16 cellular contexts compared by ENCODE assay signal in genomic region chr2:95669441-95669994, GRCh38.
DNase-seq lines count a peak whose midpoint lies in the region; ATAC-seq, FAIRE-seq and TF ChIP-seq lines count a peak whose summit lies in the region.
"Had no signal": no experiment of that assay in that cellular context is flagged by ENCODE, and none has a peak within 500 bp of the region (broad histone marks: within the 10 kb centered on the region; RNA-seq: fewer than 3 reads in every experiment).

No MANE protein-coding gene starts in this region.

- no peaks in the 10 kb centered on the region for H3K79me2 ChIP-seq in smooth muscle cell (ENCODE audit: low read depth)

- TF ChIP-seq POLR2A in GM12891 (IDR thresholded peaks at IDR 0.05; ENCODE audit: low read depth, low read length), result no peak
- no peak for TF ChIP-seq POLR2A in NB4 (IDR thresholded peaks at IDR 0.05; ENCODE audit: extremely low read depth, insufficient read length)

- ATAC-seq in naive thymus-derived CD4-positive, alpha-beta T cell, result no peak
- no peak for ATAC-seq in effector memory CD8-positive, alpha-beta T cell (replicated peaks)

- 55% methylated on average over 4 of the region's 4 CpGs for WGBS in smooth muscle cell (ENCODE audit: low lambda C conversion rate)

- peaks cover 6 to 17% (median 13%) of the 10 kb centered on the region in 7 donors for H3K4me1 Mint-ChIP-seq in naive thymus-derived CD4-positive, alpha-beta T cell
- H3K4me1 Mint-ChIP-seq in effector memory CD8-positive, alpha-beta T cell (ENCODE audit: low read depth in 2 of 2), result peaks cover 4 to 7% of the 10 kb centered on the region in 2 donors

- FAIRE-seq in GM12891 (lab: Jason Lieb, UNC), result no peak
- FAIRE-seq: G401.6, GM19239, RCC 7860 had no signal

- H3K27me3 ChIP-seq in brain microvascular endothelial cell (replicated peaks) (no peaks in the 10 kb centered on the region), smooth muscle cell (ENCODE audit: low read depth) (no peaks in the 10 kb centered on the region)
- H3K27me3 ChIP-seq in naive thymus-derived CD4-positive, alpha-beta T cell (ENCODE audit: control insufficient read depth in 2 of 2, insufficient read depth in 2 of 2, low read length in 2 of 2), result no peaks in the 10 kb centered on the region
- H3K27me3 ChIP-seq: foreskin keratinocyte, upper lobe of left lung had no signal

- no peak overlapping the region for H3K4me3 ChIP-seq in NB4 (ENCODE audit: low read depth, low read length)
- no peak overlapping the region for H3K4me3 ChIP-seq in brain microvascular endothelial cell (ENCODE audit: low read depth, low read length)
- H3K4me3 ChIP-seq in naive thymus-derived CD4-positive, alpha-beta T cell (ENCODE audit: low read length), result no peak overlapping the region
- no peak overlapping the region for H3K4me3 ChIP-seq in smooth muscle cell
- H3K4me3 ChIP-seq: upper lobe of left lung had no signal

- intact Hi-C loops in naive thymus-derived CD4-positive, alpha-beta T cell (cut with micrococcal nuclease), result no loop called here

- no peak overlapping the region for H3K27ac ChIP-seq in brain microvascular endothelial cell
- no peak overlapping the region for H3K27ac ChIP-seq in naive thymus-derived CD4-positive, alpha-beta T cell (ENCODE audit: low read depth, low read length)
- H3K27ac ChIP-seq in smooth muscle cell (ENCODE audit: low read depth), result no peak overlapping the region
- H3K27ac ChIP-seq: foreskin keratinocyte had no signal

- H3K36me3 Mint-ChIP-seq in naive thymus-derived CD4-positive, alpha-beta T cell, result no peaks in the 10 kb centered on the region
- no peaks in the 10 kb centered on the region for H3K36me3 Mint-ChIP-seq in effector memory CD8-positive, alpha-beta T cell (ENCODE audit: insufficient read depth)
- H3K36me3 Mint-ChIP-seq: CD14-positive monocyte had no signal

- H3K4me2 ChIP-seq in smooth muscle cell, result no peak overlapping the region

- DNase-seq in GM12891 (ENCODE audit: insufficient read length, low spot score), result no peak
- DNase-seq in NB4 (ENCODE audit: low read depth), result peak; percentile 39
- peak; percentile 46 for DNase-seq in brain microvascular endothelial cell
- no peak for DNase-seq in naive thymus-derived CD4-positive, alpha-beta T cell
- DNase-seq in smooth muscle cell (lab: John Stamatoyannopoulos, UW; ENCODE audit: unreplicated experiment), result no peak
- DNase-seq in effector memory CD8-positive, alpha-beta T cell, result no peak
- no peak for DNase-seq in retina
- DNase-seq: NCI-H1436, NCI-H446, T-helper 9 cell, upper lobe of left lung had no signal

- no peaks in the 10 kb centered on the region for H4K20me1 ChIP-seq in smooth muscle cell (ENCODE audit: low read depth)

- H3K27ac Mint-ChIP-seq in naive thymus-derived CD4-positive, alpha-beta T cell, result peak overlapping the region in 7 of 9 donors; percentile 4 to 67 (median 53)
- H3K27ac Mint-ChIP-seq in effector memory CD8-positive, alpha-beta T cell, result no peak overlapping the region

- H3K4me1 ChIP-seq in naive thymus-derived CD4-positive, alpha-beta T cell (ENCODE audit: control insufficient read depth in 2 of 2, insufficient read depth in 2 of 2, low read length in 2 of 2), result no peaks in the 10 kb centered on the region
- no peaks in the 10 kb centered on the region for H3K4me1 ChIP-seq in smooth muscle cell (ENCODE audit: low read depth)

- H3K9me3 ChIP-seq in naive thymus-derived CD4-positive, alpha-beta T cell (ENCODE audit: control insufficient read depth in 2 of 3, low read length in 3 of 3), result no peaks in the 10 kb centered on the region
- H3K9me3 ChIP-seq in smooth muscle cell (replicated peaks; ENCODE audit: low read depth), result peaks cover 3% of the 10 kb centered on the region
- H3K9me3 ChIP-seq: upper lobe of left lung had no signal

- TF ChIP-seq CTCF in NB4 (IDR thresholded peaks at IDR 0.05; ENCODE audit: low read depth, low read length) (no peak), brain microvascular endothelial cell (IDR thresholded peaks at IDR 0.05; ENCODE audit: low read depth, low read length, missing control alignments) (no peak), smooth muscle cell (IDR thresholded peaks at IDR 0.05; ENCODE audit: borderline replicate concordance, insufficient read depth, poor library complexity, severe bottlenecking) (no peak)

- POLR2A ChIA-PET in naive thymus-derived CD4-positive, alpha-beta T cell (lab: Charles Lee), result no interaction called here

- no peaks in the 10 kb centered on the region for H3F3A ChIP-seq in smooth muscle cell (ENCODE audit: low read depth)

- in situ Hi-C loops in brain microvascular endothelial cell (cut with HindIII; ENCODE audit: low pct_ligation_motif_present, low sequenced_read_pairs), result no loop called here

- no peaks in the 10 kb centered on the region for H3K9me3 Mint-ChIP-seq in naive thymus-derived CD4-positive, alpha-beta T cell
- no peaks in the 10 kb centered on the region for H3K9me3 Mint-ChIP-seq in effector memory CD8-positive, alpha-beta T cell

- no peak overlapping the region for H2AFZ ChIP-seq in smooth muscle cell (ENCODE audit: low read depth)

- CTCF ChIA-PET in naive thymus-derived CD4-positive, alpha-beta T cell (lab: Charles Lee), result no interaction called here

- peak overlapping the region in 1 of 10 donors; percentile 0 for H3K4me3 Mint-ChIP-seq in naive thymus-derived CD4-positive, alpha-beta T cell
- H3K4me3 Mint-ChIP-seq in effector memory CD8-positive, alpha-beta T cell, result no peak overlapping the region
- H3K4me3 Mint-ChIP-seq: CD14-positive monocyte had no signal

- H3K9ac ChIP-seq in smooth muscle cell (ENCODE audit: low read depth), result no peak overlapping the region

- peaks cover 0 to 13% (median 5%) of the 10 kb centered on the region in 5 donors for H3K27me3 Mint-ChIP-seq in naive thymus-derived CD4-positive, alpha-beta T cell
- H3K27me3 Mint-ChIP-seq in effector memory CD8-positive, alpha-beta T cell, result peaks cover 46 to 57% of the 10 kb centered on the region in 2 donors

- H3K36me3 ChIP-seq in brain microvascular endothelial cell (replicated peaks) (no peaks in the 10 kb centered on the region), smooth muscle cell (ENCODE audit: low read depth) (no peaks in the 10 kb centered on the region)
- H3K36me3 ChIP-seq in naive thymus-derived CD4-positive, alpha-beta T cell (ENCODE audit: control insufficient read depth in 2 of 3, insufficient read depth in 3 of 3, low read length in 3 of 3), result no peaks in the 10 kb centered on the region
- H3K36me3 ChIP-seq: upper lobe of left lung had no signal

TF ChIP-seq in GM12891, 5 proteins besides CTCF, POLR2A, EP300 and RAD21:
- no peak for TF ChIP-seq TAF1 (IDR thresholded peaks at IDR 0.05; ENCODE audit: low read depth, low read length)
- TF ChIP-seq PAX5 (IDR thresholded peaks at IDR 0.05; ENCODE audit: insufficient read depth, low read length, severe bottlenecking), result no peak
- peak; percentile 39; the same call in 1 of the 2 replicates for TF ChIP-seq SPI1 (IDR thresholded peaks at IDR 0.05; ENCODE audit: low read depth, low read length)
- TF ChIP-seq POU2F2 (IDR thresholded peaks at IDR 0.05; ENCODE audit: low read depth, low read length), result no peak

Comparison
In these comparisons a context has a peak if more than half of its experiments do, and no peak if none do; other contexts are left out.
1. DNase-seq: peak in NB4 (single experiment) and brain microvascular endothelial cell (single experiment); none in GM12891 (single experiment), naive thymus-derived CD4-positive, alpha-beta T cell (0 of 9), smooth muscle cell (single experiment), effector memory CD8-positive, alpha-beta T cell (0 of 3) and retina (single experiment).
2. H3K27ac Mint-ChIP-seq: peak in naive thymus-derived CD4-positive, alpha-beta T cell (7 of 9); none in effector memory CD8-positive, alpha-beta T cell (0 of 2).